9 cellular contexts compared by ENCODE assay signal in genomic region chr19:35153701-35154534, GRCh38. TPM values are rescaled to one million over a fixed set of nuclear protein-coding genes. Genes with fewer than 3 reads are reported as not detected.
DNase-seq lines count a peak whose midpoint lies in the region; ATAC-seq, FAIRE-seq and TF ChIP-seq lines count a peak whose summit lies in the region.
"Had no signal": no experiment of that assay in that cellular context is flagged by ENCODE, and none has a peak within 500 bp of the region (broad histone marks: within the 10 kb centered on the region; RNA-seq: fewer than 3 reads in every experiment).

No MANE protein-coding gene starts in this region.

- no peak for TF ChIP-seq POLR2A in upper lobe of left lung (IDR thresholded peaks at IDR 0.05)

- TF ChIP-seq CTCF in fibroblast of mammary gland (conservative IDR thresholded peaks at IDR 0.05; ENCODE audit: control insufficient read depth, insufficient read depth, low read depth, low read length): peak; percentile 50
- peak; percentile 21 to 40 (median 33) for TF ChIP-seq CTCF in pancreas (IDR thresholded peaks at IDR 0.05)
- TF ChIP-seq CTCF in upper lobe of left lung (IDR thresholded peaks at IDR 0.05): peak; percentile 59 to 82 (median 74)

- H3K9me3 ChIP-seq in pancreas: no peaks in the 10 kb centered on the region
- no peaks in the 10 kb centered on the region for H3K9me3 ChIP-seq in upper lobe of left lung

- no peaks in the 10 kb centered on the region for H3K4me1 ChIP-seq in pancreas
- H3K4me1 ChIP-seq in upper lobe of left lung: peaks cover 24 to 39% (median 33%) of the 10 kb centered on the region in 4 donors

- no peaks in the 10 kb centered on the region for H3K36me3 ChIP-seq in pancreas
- peaks cover 3 to 24% (median 10%) of the 10 kb centered on the region in 4 donors for H3K36me3 ChIP-seq in upper lobe of left lung

- H3K27ac ChIP-seq in pancreas: no peak overlapping the region
- H3K27ac ChIP-seq in upper lobe of left lung: peak overlapping the region; percentile 75 to 96 (median 86)

- FAIRE-seq in pancreas (lab: Jason Lieb, UNC): no peak
- FAIRE-seq: A204.1 had no signal

- DNase-seq in DMS153 treated with DMSO at 0.1 percent for 48 hours (lab: John Stamatoyannopoulos, UW; ENCODE audit: unreplicated experiment) (peak; percentile 11), DMS153 (lab: John Stamatoyannopoulos, UW) (no peak), NCI-H69 (lab: John Stamatoyannopoulos, UW) (peak; percentile 64), activated T-cell treated with anti-CD3 and anti-CD28 coated beads for 4 hours (peak; percentile 63), fibroblast of mammary gland (ENCODE audit: low read depth) (no peak), pancreas (peak in 4 of 6 donors; percentile 20 to 78 (median 48)), upper lobe of left lung (peak; percentile 48 to 89)

- WGBS in pancreas, 2 donors: 1 to 2% methylated on average over 21 to 35 of the region's 36 CpGs
- 2 to 3% methylated on average over 15 to 22 of the region's 36 CpGs for WGBS in upper lobe of left lung, 2 donors

- ATAC-seq in pancreas (peak; percentile 51 to 73 (median 68)), upper lobe of left lung (ENCODE audit: low FRiP score in 2 of 2) (peak; percentile 47 to 75), GM18907 (IDR thresholded peaks at IDR 0.05; ENCODE audit: unreplicated experiment) (no peak)

- no peak for TF ChIP-seq EP300 in upper lobe of left lung (IDR thresholded peaks at IDR 0.05)

- intact Hi-C loops in pancreas (cut with DNase I): loop anchor here in 1 of 3 donors (5.0 kb wide), 1 partner anchor 113 kb away; the partner anchor contains the start of gene USF2

- H3K4me3 ChIP-seq in fibroblast of mammary gland (ENCODE audit: control insufficient read depth, low read depth, low read length): peak overlapping the region; percentile 91
- H3K4me3 ChIP-seq in pancreas: peak overlapping the region; percentile 5 to 58 (median 40)
- peak overlapping the region; percentile 26 to 81 (median 72) for H3K4me3 ChIP-seq in upper lobe of left lung

- peaks cover 0 to 11% (median 0%) of the 10 kb centered on the region in 4 donors for H3K27me3 ChIP-seq in pancreas
- H3K27me3 ChIP-seq in upper lobe of left lung: no peaks in the 10 kb centered on the region

RNA-seq across cellular contexts. Expression of gene FXYD5, which starts 0.6 kb away (rescaled TPM):
- 10 to 100 TPM in 3 of 6 donors, 1 to 10 TPM in 3; 2.6 to 34.1 (median 9.2) TPM for total RNA-seq in pancreas
- polyA plus RNA-seq in pancreas: 100 to 1,000 TPM in 1 of 2 donors, 10 to 100 TPM in 1; 31.9 to 101 TPM
- 100 to 1,000 TPM in 2 of 6 donors, 10 to 100 TPM in 4; 40.4 to 153 (median 91.8) TPM for total RNA-seq in upper lobe of left lung

RNA-seq across cellular contexts. Expression of gene FXYD7, which starts 10.9 kb away (rescaled TPM):
- under 1 TPM in 1 of 6 donors, not detected in 5; 0.23 TPM for total RNA-seq in pancreas
- polyA plus RNA-seq in pancreas: under 1 TPM in 1 of 2 donors, not detected in 1; 0.61 TPM
- total RNA-seq in upper lobe of left lung: under 1 TPM in 1 of 6 donors, not detected in 5; 0.34 TPM

RNA-seq across cellular contexts. Expression of gene FXYD1, which starts 15.3 kb away (rescaled TPM):
- total RNA-seq in pancreas: 1 to 10 TPM; 2.8 to 6.8 (median 4.6) TPM
- 10 to 100 TPM in 1 of 2 donors, 1 to 10 TPM in 1; 9.3 to 16.1 TPM for polyA plus RNA-seq in pancreas
- total RNA-seq in upper lobe of left lung: 10 to 100 TPM in 4 of 6 donors, 1 to 10 TPM in 2; 3.8 to 64.9 (median 25.2) TPM

RNA-seq across cellular contexts. Expression of gene LGI4, which starts 19.1 kb away (rescaled TPM):
- total RNA-seq in pancreas: 1 to 10 TPM in 5 of 6 donors, under 1 TPM in 1; 0.38 to 2.5 (median 1.7) TPM
- 10 to 100 TPM in 1 of 2 donors, 1 to 10 TPM in 1; 8.0 to 17.9 TPM for polyA plus RNA-seq in pancreas
- 10 to 100 TPM in 2 of 6 donors, 1 to 10 TPM in 4; 3.3 to 25.3 (median 7.1) TPM for total RNA-seq in upper lobe of left lung

RNA-seq across cellular contexts. Expression of gene FXYD3, which starts 38.3 kb away (rescaled TPM):
- total RNA-seq in pancreas (10 to 100 TPM; 12.2 to 33.4 (median 16.7) TPM), upper lobe of left lung (100 to 1,000 TPM in 5 of 6 donors, 10 to 100 TPM in 1; 94.3 to 236 (median 195) TPM)
- polyA plus RNA-seq in pancreas: 10 to 100 TPM; 33.9 to 59.1 TPM

Comparison
In these comparisons a context has a peak if more than half of its experiments do, and no peak if none do; other contexts are left out.
1. DNase-seq: peak in DMS153 treated with DMSO at 0.1 percent for 48 hours (single experiment), NCI-H69 (single experiment), activated T-cell treated with anti-CD3 and anti-CD28 coated beads for 4 hours (single experiment), pancreas (4 of 6) and upper lobe of left lung (2 of 2); none in DMS153 (single experiment) and fibroblast of mammary gland (single experiment).
2. H3K4me3 ChIP-seq: peak in every context shown above with its lines; median percentile 91 in fibroblast of mammary gland; 72 in upper lobe of left lung; 40 in pancreas.
3. H3K27ac ChIP-seq: peak in upper lobe of left lung (4 of 4); none in pancreas (0 of 4).
4. Peak in every context shown above with its lines, with median percentiles within 50 percentile points of each other: CTCF ChIP-seq.